9 cellular contexts compared by ENCODE assay signal in the genomic region with DNA sequence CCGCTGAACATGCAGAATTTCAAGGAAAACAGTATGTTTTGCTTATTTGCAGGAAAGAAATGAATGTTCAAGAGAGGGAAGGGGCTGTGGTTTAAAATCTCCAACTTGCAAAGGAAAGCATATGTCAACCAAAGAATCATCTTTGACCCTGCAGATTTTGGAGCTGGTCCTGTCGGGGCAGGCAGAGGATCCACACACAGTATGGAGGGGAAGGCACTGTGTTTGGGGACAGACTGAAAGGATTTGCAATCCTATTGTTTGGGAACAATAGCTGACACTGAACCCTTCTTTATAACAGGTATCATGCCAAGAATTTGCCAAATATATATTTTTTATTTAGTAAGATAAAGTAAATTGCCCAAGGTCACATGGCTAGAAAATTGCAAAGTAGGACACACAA.
"Had no signal": no experiment of that assay in that cellular context is flagged by ENCODE, and none has a peak within 500 bp of the region (broad histone marks: within the 10 kb centered on the region; RNA-seq: fewer than 3 reads in every experiment).

No MANE protein-coding gene starts in this region.

- ATAC-seq: HCT116 had no signal

- H3K4me1 ChIP-seq: HAP-1 had no signal

- H3K36me3 ChIP-seq: HAP-1 had no signal

- H3K9me3 ChIP-seq: HAP-1 had no signal

- H3K9ac ChIP-seq: GM23248 had no signal

- H2AFZ ChIP-seq: GM23248 had no signal

- H3K4me3 ChIP-seq: GM23248, HAP-1 had no signal

- H3K4me3 Mint-ChIP-seq: H9, HFFc6 had no signal

- DNase-seq: GM23248, GOT3, H7, H9, HCEC 1CT, HFFc6 had no signal

- H3K27ac ChIP-seq: GM23248 had no signal

- H3K27ac Mint-ChIP-seq: H9, HFFc6 had no signal

- FAIRE-seq: H54 had no signal
